15 cellular contexts compared by ENCODE assay signal in genomic region chr15:73539726-73540125, GRCh38.
"Had no signal": no experiment of that assay in that cellular context is flagged by ENCODE, and none has a peak within 500 bp of the region (broad histone marks: within the 10 kb centered on the region; RNA-seq: fewer than 3 reads in every experiment).

No MANE protein-coding gene starts in this region.

- H3K4me3 ChIP-seq: esophagus squamous epithelium, right atrium auricular region, skin epidermis, thyroid gland had no signal

- H3K4me1 ChIP-seq: esophagus squamous epithelium, right atrium auricular region, thyroid gland had no signal

- DNase-seq: activated CD4-positive, alpha-beta T cell treated with anti-CD3 and anti-CD28 coated beads, Interleukin-2, amount 50 U/mL, for 1 hour; activated CD4-positive, CD25-positive, alpha-beta regulatory T cell; activated CD8-positive, alpha-beta memory T cell treated with anti-CD3 and anti-CD28 coated beads for 24 hours; activated naive CD8-positive, alpha-beta T cell treated with anti-CD3 and anti-CD28 coated beads, Interleukin-2, amount 10 ng/mL, durations not matched to agents 7 days and 5 days; cortex of kidney; effector CD4-positive, alpha-beta T cell; esophagus squamous epithelium; hypothalamus; nucleus accumbens; stimulated activated CD4-positive, alpha-beta T cell treated with anti-CD3 and anti-CD28 coated beads, Interleukin-15, amount 100 ng/mL, for 24 hours; stimulated activated CD4-positive, alpha-beta T cell treated with anti-CD3 and anti-CD28 coated beads, Interleukin-4, amount 100 ng/mL, for 1 hour; stimulated activated naive B cell treated with anti-CD40 and anti-IgM and Interleukin-4, amounts not matched to agents 10 μg/mL and 1 μg/mL and 100 μg/mL, for 72 hours had no signal

- H3K27me3 ChIP-seq: esophagus squamous epithelium, right atrium auricular region, thyroid gland had no signal

- H3K36me3 ChIP-seq: esophagus squamous epithelium, right atrium auricular region, thyroid gland had no signal

- H3K9me3 ChIP-seq: esophagus squamous epithelium, right atrium auricular region, thyroid gland had no signal

- H3K27ac ChIP-seq: esophagus squamous epithelium, right atrium auricular region, skin epidermis, thyroid gland had no signal

- ATAC-seq: stimulated activated naive B cell treated with anti-CD40 and anti-IgM and Interleukin-4, amounts not matched to agents 10 μg/mL and 1 μg/mL and 100 μg/mL, for 72 hours had no signal
